In genomic region chr7:100705341-100705752, GRCh38 we compare ENCODE assay signal across 8 cellular contexts. TPM values are rescaled to one million over a fixed set of nuclear protein-coding genes. Genes with fewer than 3 reads are reported as not detected.
DNase-seq lines count a peak whose midpoint lies in the region; ATAC-seq and TF ChIP-seq lines count a peak whose summit lies in the region.

No MANE protein-coding gene starts in this region.

- H3K4me1 ChIP-seq in liver (ENCODE audit: control insufficient read depth in 4 of 4, insufficient read depth in 4 of 4, low read length in 3 of 4), result peaks cover 3 to 32% (median 16%) of the 10 kb centered on the region in 4 donors

- H3K27me3 ChIP-seq in liver (ENCODE audit: control insufficient read depth in 4 of 4, insufficient read depth in 4 of 4, low read length in 3 of 4), result no peaks in the 10 kb centered on the region

- ATAC-seq in GM18858 (IDR thresholded peaks at IDR 0.05; ENCODE audit: unreplicated experiment) (peak; percentile 58), HG03095 (IDR thresholded peaks at IDR 0.05; ENCODE audit: unreplicated experiment) (peak; percentile 55)

- H3K4me3 ChIP-seq in AG09309 (ENCODE audit: control insufficient read depth, low read depth, low read length), result peak overlapping the region; percentile 63
- H3K4me3 ChIP-seq in liver (ENCODE audit: low read depth in 1 of 3, low read length in 3 of 3), result peak overlapping the region; percentile 66 to 93 (median 79)

- DNase-seq in AG09309 (ENCODE audit: low read depth), result no peak
- DNase-seq in NCI-H2227 (lab: John Stamatoyannopoulos, UW; ENCODE audit: unreplicated experiment), result peak; percentile 88
- peak; percentile 72 for DNase-seq in activated CD4-positive, alpha-beta T cell treated with anti-CD3 and anti-CD28 coated beads, Interleukin-2, amount 50 U/mL, for 1 hour
- peak; percentile 82 for DNase-seq in dermis blood vessel endothelial cell
- DNase-seq in stimulated activated CD4-positive, alpha-beta T cell treated with anti-CD3 and anti-CD28 coated beads, Interleukin-4, amount 100 ng/mL, for 48 hours (ENCODE audit: low read depth in 2 of 2), result peak; percentile 71 to 85

- peak; percentile 97 for TF ChIP-seq CTCF in AG09309 (IDR thresholded peaks at IDR 0.05; ENCODE audit: control insufficient read depth, insufficient read depth, low read depth, low read length, missing control alignments)
- TF ChIP-seq CTCF in liver (IDR thresholded peaks at IDR 0.05; ENCODE audit: low read depth, low read length, missing input control), result peak; percentile 78

- no peaks in the 10 kb centered on the region for H3K36me3 ChIP-seq in liver (ENCODE audit: control insufficient read depth in 4 of 4, insufficient read depth in 3 of 4, low read depth in 1 of 4, low read length in 3 of 4)

- TF ChIP-seq RAD21 in liver (IDR thresholded peaks at IDR 0.05), result peak; percentile 81 to 89

- H3K9ac ChIP-seq in liver (ENCODE audit: low read depth in 1 of 2, low read length in 2 of 2), result peak overlapping the region; percentile 9 to 70

- peak overlapping the region; percentile 89 to 96 for H3K27ac ChIP-seq in liver (ENCODE audit: low read depth in 1 of 2, low read length in 2 of 2)

- no peaks in the 10 kb centered on the region for H3K9me3 ChIP-seq in liver (ENCODE audit: control insufficient read depth in 4 of 4, low read length in 3 of 4)

- under 1% methylated on average over 25 of the region's 25 CpGs for WGBS in liver

TF ChIP-seq in liver, 16 proteins besides CTCF, POLR2A, EP300 and RAD21:
- no peak for TF ChIP-seq EGR1 (IDR thresholded peaks at IDR 0.05; ENCODE audit: low read depth in 2 of 2)
- TF ChIP-seq ZBTB33 (IDR thresholded peaks at IDR 0.05), result no peak
- no peak for TF ChIP-seq HNF4G (IDR thresholded peaks at IDR 0.05)
- no peak for TF ChIP-seq TAF1 (conservative IDR thresholded peaks at IDR 0.05)
- TF ChIP-seq RXRA (IDR thresholded peaks at IDR 0.05), result no peak
- TF ChIP-seq REST (IDR thresholded peaks at IDR 0.05), result no peak
- no peak for TF ChIP-seq ATF3 (IDR thresholded peaks at IDR 0.05)

RNA-seq across cellular contexts. Expression of gene POP7, which starts 0.6 kb away (rescaled TPM):
- total RNA-seq in dermis blood vessel endothelial cell (28.1 and 34.2 TPM in 2 replicates), liver (10 to 100 TPM; 19.1 to 36.6 TPM)
- polyA plus RNA-seq in liver, result 10 to 100 TPM; 31.1 to 40.1 TPM

RNA-seq across cellular contexts. Expression of gene GIGYF1, which starts 11.3 kb away (rescaled TPM):
- 18.0 and 20.8 TPM in 2 replicates for total RNA-seq in dermis blood vessel endothelial cell
- total RNA-seq in liver, result 10 to 100 TPM; 12.7 TPM
- 1 to 10 TPM; 6.8 to 7.5 TPM for polyA plus RNA-seq in liver

RNA-seq across cellular contexts. Expression of gene EPO, which starts 14.9 kb away (rescaled TPM):
- total RNA-seq in dermis blood vessel endothelial cell (not detected in 2 replicates), liver (1 to 10 TPM; 1.3 to 1.5 TPM)
- polyA plus RNA-seq in liver, result 10 to 100 TPM in 1 of 2 donors, 1 to 10 TPM in 1; 5.3 to 22.9 TPM

RNA-seq across cellular contexts. Expression of gene ZAN, which starts 28.0 kb away (rescaled TPM):
- total RNA-seq in dermis blood vessel endothelial cell (not detected in 2 replicates), liver (under 1 TPM in 1 of 2 donors, not detected in 1; under 0.01 TPM)
- polyA plus RNA-seq in liver, result under 1 TPM in 1 of 2 donors, not detected in 1; 0.08 TPM

RNA-seq across cellular contexts. Expression of gene GNB2, which starts 31.8 kb away (rescaled TPM):
- total RNA-seq in dermis blood vessel endothelial cell (85.4 and 154 TPM in 2 replicates), liver (10 to 100 TPM; 57.9 to 88.5 TPM)
- polyA plus RNA-seq in liver, result 100 to 1,000 TPM in 1 of 2 donors, 10 to 100 TPM in 1; 37.6 to 133 TPM
